Comparison of ENCODE assay signal across 15 cellular contexts in genomic region chr16:47431960-47432359, GRCh38.
"Had no signal": no experiment of that assay in that cellular context is flagged by ENCODE, and none has a peak within 500 bp of the region (broad histone marks: within the 10 kb centered on the region; RNA-seq: fewer than 3 reads in every experiment).

No MANE protein-coding gene starts in this region.

- H3K27ac ChIP-seq: dorsolateral prefrontal cortex, ovary, tibial nerve had no signal

- DNase-seq: activated CD4-positive, alpha-beta memory T cell treated with anti-CD3 and anti-CD28 coated beads, Interleukin-2, amount 10 ng/mL, durations not matched to agents 7 days and 5 days; activated CD4-positive, alpha-beta T cell treated with anti-CD3 and anti-CD28 coated beads for 1 hour; activated naive CD4-positive, alpha-beta T cell treated with anti-CD3 and anti-CD28 coated beads, Interleukin-2, amount 10 ng/mL, durations not matched to agents 7 days and 5 days; amniotic stem cell; dorsolateral prefrontal cortex; hypothalamus; kidney glomerular epithelial cell; mesendoderm; ovary; stimulated activated CD4-positive, alpha-beta T cell treated with anti-CD3 and anti-CD28 coated beads, Interleukin-4, amount 100 ng/mL, for 1 hour; SW 1271 had no signal

- ATAC-seq: esophagus mucosa had no signal

- H3K4me3 Mint-ChIP-seq: activated CD4-positive, alpha-beta memory T cell treated with anti-CD3 and anti-CD28 coated beads, Interleukin-2, amount 10 ng/mL, durations not matched to agents 7 days and 5 days; activated naive CD4-positive, alpha-beta T cell treated with anti-CD3 and anti-CD28 coated beads, Interleukin-2, amount 10 ng/mL, durations not matched to agents 7 days and 5 days; activated T-helper 1 cell treated with anti-CD3 and anti-CD28 coated beads, Interleukin-12 subunit alpha, Interleukin-12 subunit beta, Interleukin-2, Interleukin-4 antibody, amounts not matched to agents 30 ng/mL and 10 ng/mL and 1 ng/mL, durations not matched to agents 14 hours and 24 hours and 36 hours; T-helper 2 cell treated with Interferon-gamma antibody and Interleukin-4, amounts not matched to agents 5 μg/mL and 100 μg/mL, for 36 hours had no signal

- H3K4me1 Mint-ChIP-seq: activated naive CD4-positive, alpha-beta T cell treated with anti-CD3 and anti-CD28 coated beads, Interleukin-2, amount 10 ng/mL, durations not matched to agents 7 days and 5 days had no signal

- H3K27me3 ChIP-seq: dorsolateral prefrontal cortex, ovary, tibial nerve had no signal

- H3K4me3 ChIP-seq: dorsolateral prefrontal cortex, ovary, tibial nerve had no signal

- H3K9me3 Mint-ChIP-seq: activated CD4-positive, alpha-beta memory T cell treated with anti-CD3 and anti-CD28 coated beads, Interleukin-2, amount 10 ng/mL, durations not matched to agents 7 days and 5 days; activated naive CD4-positive, alpha-beta T cell treated with anti-CD3 and anti-CD28 coated beads, Interleukin-2, amount 10 ng/mL, durations not matched to agents 7 days and 5 days; activated T-helper 1 cell treated with anti-CD3 and anti-CD28 coated beads, Interleukin-12 subunit alpha, Interleukin-12 subunit beta, Interleukin-2, Interleukin-4 antibody, amounts not matched to agents 30 ng/mL and 10 ng/mL and 1 ng/mL, durations not matched to agents 14 hours and 24 hours and 36 hours; T-helper 2 cell treated with Interferon-gamma antibody and Interleukin-4, amounts not matched to agents 5 μg/mL and 100 μg/mL, for 36 hours had no signal

- H3K27me3 Mint-ChIP-seq: activated CD4-positive, alpha-beta memory T cell treated with anti-CD3 and anti-CD28 coated beads, Interleukin-2, amount 10 ng/mL, durations not matched to agents 7 days and 5 days; activated naive CD4-positive, alpha-beta T cell treated with anti-CD3 and anti-CD28 coated beads, Interleukin-2, amount 10 ng/mL, durations not matched to agents 7 days and 5 days had no signal

- H3K9me3 ChIP-seq: ovary, tibial nerve had no signal

- H3K36me3 ChIP-seq: ovary had no signal

- H3K27ac Mint-ChIP-seq: activated CD4-positive, alpha-beta memory T cell treated with anti-CD3 and anti-CD28 coated beads, Interleukin-2, amount 10 ng/mL, durations not matched to agents 7 days and 5 days; activated naive CD4-positive, alpha-beta T cell treated with anti-CD3 and anti-CD28 coated beads, Interleukin-2, amount 10 ng/mL, durations not matched to agents 7 days and 5 days; activated T-helper 1 cell treated with anti-CD3 and anti-CD28 coated beads, Interleukin-12 subunit alpha, Interleukin-12 subunit beta, Interleukin-2, Interleukin-4 antibody, amounts not matched to agents 30 ng/mL and 10 ng/mL and 1 ng/mL, durations not matched to agents 14 hours and 24 hours and 36 hours; T-helper 2 cell treated with Interferon-gamma antibody and Interleukin-4, amounts not matched to agents 5 μg/mL and 100 μg/mL, for 36 hours had no signal
